ENCODE assay signal across 26 cellular contexts in the genomic region with DNA sequence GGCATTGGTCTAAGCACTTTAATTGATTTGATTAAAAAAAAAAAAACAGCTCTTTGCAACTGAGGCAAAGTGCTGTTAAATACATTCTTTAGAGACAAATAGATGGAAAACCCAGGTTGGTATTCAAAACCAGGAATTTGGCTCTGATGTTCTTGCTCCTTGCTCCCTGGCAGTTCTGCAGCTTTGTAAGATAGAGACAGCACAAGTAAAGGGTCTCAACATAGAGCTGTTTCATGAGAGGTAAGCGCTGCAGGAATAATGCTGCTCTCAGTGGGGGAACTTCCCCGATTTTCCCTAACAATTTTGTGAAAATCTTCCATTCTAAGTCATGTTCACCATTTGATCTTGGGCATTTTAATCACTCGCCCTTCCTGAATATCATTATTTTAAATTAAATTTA.
"Had no signal": no experiment of that assay in that cellular context is flagged by ENCODE, and none has a peak within 500 bp of the region (broad histone marks: within the 10 kb centered on the region; RNA-seq: fewer than 3 reads in every experiment).

No MANE protein-coding gene starts in this region.

- H3K4me3 ChIP-seq: ascending aorta, breast epithelium, cardiac muscle cell, colonic mucosa had no signal

- H3K36me3 Mint-ChIP-seq: activated naive CD4-positive, alpha-beta T cell treated with anti-CD3 and anti-CD28 coated beads, Interleukin-2, amount 10 ng/mL, durations not matched to agents 7 days and 5 days; activated naive CD4-positive, alpha-beta T cell treated with anti-CD3 and anti-CD28 coated beads, Interleukin-2, amount 50 U/mL, for 72 hours; activated naive CD8-positive, alpha-beta T cell treated with anti-CD3 and anti-CD28 coated beads, Interleukin-2, amount 10 ng/mL, durations not matched to agents 7 days and 5 days; brain had no signal

- H3K9me3 Mint-ChIP-seq: activated CD4-positive, alpha-beta memory T cell treated with anti-CD3 and anti-CD28 coated beads, Interleukin-2, amount 10 ng/mL, durations not matched to agents 7 days and 5 days; activated CD4-positive, alpha-beta T cell treated with anti-CD3 and anti-CD28 coated beads, Interleukin-2, amount 10 ng/mL, durations not matched to agents 7 days and 5 days; activated naive CD4-positive, alpha-beta T cell treated with anti-CD3 and anti-CD28 coated beads, Interleukin-2, amount 10 ng/mL, durations not matched to agents 7 days and 5 days; activated naive CD8-positive, alpha-beta T cell treated with anti-CD3 and anti-CD28 coated beads, Interleukin-2, amount 10 ng/mL, durations not matched to agents 7 days and 5 days; activated T-cell treated with anti-CD3 and anti-CD28 coated beads, Interleukin-2, amount 50 U/mL, for 24 hours; brain had no signal

- H3K4me1 Mint-ChIP-seq: activated CD4-positive, alpha-beta memory T cell treated with anti-CD3 and anti-CD28 coated beads, Interleukin-2, amount 10 ng/mL, durations not matched to agents 7 days and 5 days; activated CD4-positive, alpha-beta T cell treated with anti-CD3 and anti-CD28 coated beads, Interleukin-2, amount 10 ng/mL, durations not matched to agents 7 days and 5 days; activated naive CD4-positive, alpha-beta T cell treated with anti-CD3 and anti-CD28 coated beads, Interleukin-2, amount 10 ng/mL, durations not matched to agents 7 days and 5 days; activated naive CD8-positive, alpha-beta T cell treated with anti-CD3 and anti-CD28 coated beads, Interleukin-2, amount 10 ng/mL, durations not matched to agents 7 days and 5 days; brain had no signal

- DNase-seq: activated CD4-positive, alpha-beta memory T cell treated with anti-CD3 and anti-CD28 coated beads, Interleukin-2, amount 10 ng/mL, durations not matched to agents 7 days and 5 days; activated CD4-positive, alpha-beta T cell treated with anti-CD3 and anti-CD28 coated beads for 1 hour; activated CD4-positive, alpha-beta T cell treated with anti-CD3 and anti-CD28 coated beads for 4 hours; activated CD4-positive, alpha-beta T cell treated with anti-CD3 and anti-CD28 coated beads, Interleukin-2, amount 10 ng/mL, durations not matched to agents 7 days and 5 days; activated CD4-positive, alpha-beta T cell treated with anti-CD3 and anti-CD28 coated beads, Interleukin-2, amount 50 U/mL, for 4 hours; activated CD8-positive, alpha-beta memory T cell treated with anti-CD3 and anti-CD28 coated beads, Interleukin-2, amount 50 U/mL, for 48 hours; activated gamma-delta T cell; activated naive CD4-positive, alpha-beta T cell; activated naive CD4-positive, alpha-beta T cell treated with anti-CD3 and anti-CD28 coated beads, Interleukin-2, amount 10 ng/mL, durations not matched to agents 7 days and 5 days; activated naive CD8-positive, alpha-beta T cell treated with anti-CD3 and anti-CD28 coated beads, Interleukin-2, amount 10 ng/mL, durations not matched to agents 7 days and 5 days; activated T-cell treated with anti-CD3 and anti-CD28 coated beads for 4 hours; activated T-cell treated with anti-CD3 and anti-CD28 coated beads, Interleukin-2, amount 50 U/mL, for 24 hours; activated T-cell treated with anti-CD3 and anti-CD28 coated beads, Interleukin-2, amount 50 U/mL, for 72 hours; central memory CD4-positive, alpha-beta T cell; cerebellar nuclear complex; colonic mucosa; effector CD8-positive, alpha-beta T cell; foreskin fibroblast; head of caudate nucleus; T-helper 2 cell had no signal

- H3K27ac Mint-ChIP-seq: activated CD4-positive, alpha-beta memory T cell treated with anti-CD3 and anti-CD28 coated beads, Interleukin-2, amount 10 ng/mL, durations not matched to agents 7 days and 5 days; activated CD4-positive, alpha-beta T cell treated with anti-CD3 and anti-CD28 coated beads, Interleukin-2, amount 10 ng/mL, durations not matched to agents 7 days and 5 days; activated naive CD4-positive, alpha-beta T cell treated with anti-CD3 and anti-CD28 coated beads, Interleukin-2, amount 10 ng/mL, durations not matched to agents 7 days and 5 days; activated naive CD4-positive, alpha-beta T cell treated with anti-CD3 and anti-CD28 coated beads, Interleukin-2, amount 50 U/mL, for 72 hours; activated naive CD8-positive, alpha-beta T cell treated with anti-CD3 and anti-CD28 coated beads, Interleukin-2, amount 10 ng/mL, durations not matched to agents 7 days and 5 days; activated T-cell treated with anti-CD3 and anti-CD28 coated beads, Interleukin-2, amount 50 U/mL, for 24 hours; activated T-cell treated with anti-CD3 and anti-CD28 coated beads, Interleukin-2, amount 50 U/mL, for 72 hours had no signal

- H3K27me3 ChIP-seq: ascending aorta, breast epithelium, cardiac muscle cell, colonic mucosa had no signal

- H3K27me3 Mint-ChIP-seq: activated CD4-positive, alpha-beta memory T cell treated with anti-CD3 and anti-CD28 coated beads, Interleukin-2, amount 10 ng/mL, durations not matched to agents 7 days and 5 days; activated CD4-positive, alpha-beta T cell treated with anti-CD3 and anti-CD28 coated beads, Interleukin-2, amount 10 ng/mL, durations not matched to agents 7 days and 5 days; activated naive CD4-positive, alpha-beta T cell treated with anti-CD3 and anti-CD28 coated beads, Interleukin-2, amount 10 ng/mL, durations not matched to agents 7 days and 5 days; activated naive CD8-positive, alpha-beta T cell treated with anti-CD3 and anti-CD28 coated beads, Interleukin-2, amount 10 ng/mL, durations not matched to agents 7 days and 5 days; activated T-cell treated with anti-CD3 and anti-CD28 coated beads, Interleukin-2, amount 50 U/mL, for 24 hours; brain had no signal

- H3K36me3 ChIP-seq: ascending aorta, breast epithelium, cardiac muscle cell, colonic mucosa had no signal

- H3K4me3 Mint-ChIP-seq: activated CD4-positive, alpha-beta memory T cell treated with anti-CD3 and anti-CD28 coated beads, Interleukin-2, amount 10 ng/mL, durations not matched to agents 7 days and 5 days; activated CD4-positive, alpha-beta T cell treated with anti-CD3 and anti-CD28 coated beads, Interleukin-2, amount 10 ng/mL, durations not matched to agents 7 days and 5 days; activated naive CD4-positive, alpha-beta T cell treated with anti-CD3 and anti-CD28 coated beads, Interleukin-2, amount 10 ng/mL, durations not matched to agents 7 days and 5 days; activated naive CD8-positive, alpha-beta T cell treated with anti-CD3 and anti-CD28 coated beads, Interleukin-2, amount 10 ng/mL, durations not matched to agents 7 days and 5 days; activated T-cell treated with anti-CD3 and anti-CD28 coated beads, Interleukin-2, amount 50 U/mL, for 24 hours; activated T-cell treated with anti-CD3 and anti-CD28 coated beads, Interleukin-2, amount 50 U/mL, for 72 hours; brain had no signal

- H3K4me1 ChIP-seq: ascending aorta, breast epithelium, colonic mucosa had no signal

- ATAC-seq: activated naive CD4-positive, alpha-beta T cell treated with anti-CD3 and anti-CD28 coated beads, Interleukin-2, amount 50 U/mL, for 72 hours; activated T-cell treated with anti-CD3 and anti-CD28 coated beads, Interleukin-2, amount 50 U/mL, for 72 hours; esophagus mucosa had no signal

- H3K9me3 ChIP-seq: ascending aorta, breast epithelium, colonic mucosa had no signal

- H3K27ac ChIP-seq: ascending aorta, breast epithelium, cardiac muscle cell, colonic mucosa had no signal
